Comparison of ENCODE assay signal across 8 cellular contexts in genomic region chr19:2840794-2841790, GRCh38. TPM values are rescaled to one million over a fixed set of nuclear protein-coding genes. Genes with fewer than 3 reads are reported as not detected.
A peak's percentile ranks its signal among the peaks of the same experiment; 100 is the strongest.
DNase-seq lines count a peak whose midpoint lies in the region; ATAC-seq and TF ChIP-seq lines count a peak whose summit lies in the region.

Gene ZNF555 (plus strand): TSS chr19:2841475. CDS start chr19:2841573, 98 bp downstream.

- peaks cover 9 to 17% of the 10 kb centered on the region in 2 donors for H3K36me3 Mint-ChIP-seq in CD14-positive monocyte
- peaks cover 19% of the 10 kb centered on the region for H3K36me3 Mint-ChIP-seq in activated CD4-positive, alpha-beta memory T cell treated with anti-CD3 and anti-CD28 coated beads, Interleukin-2, amount 10 ng/mL, durations not matched to agents 7 days and 5 days (ENCODE audit: low read depth)

- intact Hi-C loops in CD14-positive monocyte (cut with micrococcal nuclease) (loop anchor here in 1 of 2 donors (5.0 kb wide), 2 partner anchors 106 to 196 kb away; no protein-coding TSS in a partner anchor), right lobe of liver (cut with DNase I) (no loop called here)

- peak within 1 kb of the TSS; percentile 72 to 93 (median 89) for H3K27ac Mint-ChIP-seq in CD14-positive monocyte
- peak within 1 kb of the TSS; percentile 52 for H3K27ac Mint-ChIP-seq in activated CD4-positive, alpha-beta memory T cell treated with anti-CD3 and anti-CD28 coated beads, Interleukin-2, amount 10 ng/mL, durations not matched to agents 7 days and 5 days

- H3K27me3 Mint-ChIP-seq in CD14-positive monocyte (ENCODE audit: low read depth in 3 of 3) = peaks cover 0 to 4% (median 3%) of the 10 kb centered on the region in 3 donors
- no peaks in the 10 kb centered on the region for H3K27me3 Mint-ChIP-seq in activated CD4-positive, alpha-beta memory T cell treated with anti-CD3 and anti-CD28 coated beads, Interleukin-2, amount 10 ng/mL, durations not matched to agents 7 days and 5 days

- H3K4me3 ChIP-seq in duodenal mucosa (ENCODE audit: low read depth in 1 of 2, low read length in 2 of 2) (peak within 1 kb of the TSS; percentile 76 to 83), right lobe of liver (peak within 1 kb of the TSS; percentile 67 to 88 (median 82))

- WGBS in right lobe of liver (ENCODE audit: insufficient coverage, low coverage, low lambda C conversion rate, missing lambda C conversion rate) = 0% methylated on average over 4 of the region's 106 CpGs

- ATAC-seq in GM19328 (IDR thresholded peaks at IDR 0.05; ENCODE audit: unreplicated experiment) = peak; percentile 96
- peak; percentile 68 for ATAC-seq in HG03469 (IDR thresholded peaks at IDR 0.05; ENCODE audit: unreplicated experiment)
- ATAC-seq in right lobe of liver = peak; percentile 98 to 99 (median 99)

- H3K4me1 ChIP-seq in duodenal mucosa (ENCODE audit: control insufficient read depth in 1 of 2, insufficient read depth in 2 of 2, low read length in 2 of 2) (peaks cover 0 to 7% of the 10 kb centered on the region in 2 donors), right lobe of liver (peaks cover 0 to 7% (median 0%) of the 10 kb centered on the region in 4 donors)

- peaks cover 22% of the 10 kb centered on the region for H3K4me1 Mint-ChIP-seq in CD14-positive monocyte
- peaks cover 12% of the 10 kb centered on the region for H3K4me1 Mint-ChIP-seq in activated CD4-positive, alpha-beta memory T cell treated with anti-CD3 and anti-CD28 coated beads, Interleukin-2, amount 10 ng/mL, durations not matched to agents 7 days and 5 days

- POLR2A ChIA-PET in activated CD4-positive, alpha-beta memory T cell treated with anti-CD3 and anti-CD28 coated beads, Interleukin-2, amount 10 ng/mL, durations not matched to agents 7 days and 5 days (lab: Charles Lee) = interaction anchor here (0.9 to 1.6 kb wide), 3 partner anchors 10 to 179 kb away, joined by 3 to 5 read pairs (median 4); no protein-coding TSS in a partner anchor

- H3K27ac ChIP-seq in duodenal mucosa (ENCODE audit: low read depth, low read length) (peak within 1 kb of the TSS; percentile 81), right lobe of liver (peak within 1 kb of the TSS; percentile 41 to 86 (median 84))

- DNase-seq in CD14-positive monocyte (ENCODE audit: low spot score) (peak; percentile 99), NCI-H774 (lab: John Stamatoyannopoulos, UW) (peak; percentile 95), right lobe of liver (peak; percentile 98 to 99 (median 99))
- DNase-seq in activated CD4-positive, alpha-beta memory T cell treated with anti-CD3 and anti-CD28 coated beads, Interleukin-2, amount 10 ng/mL, durations not matched to agents 7 days and 5 days = peak; percentile 97
- peak; percentile 99 for DNase-seq in stimulated activated CD4-positive, alpha-beta T cell treated with anti-CD3 and anti-CD28 coated beads, Interleukin-4, amount 100 ng/mL, for 24 hours

- peak within 1 kb of the TSS; percentile 48 to 57 for H3K9ac ChIP-seq in duodenal mucosa (ENCODE audit: low read depth in 1 of 2, low read length in 2 of 2)

- peaks cover 8 to 13% of the 10 kb centered on the region in 2 donors for H3K9me3 ChIP-seq in duodenal mucosa (ENCODE audit: control insufficient read depth in 1 of 2, low read length in 2 of 2)
- H3K9me3 ChIP-seq in right lobe of liver = peaks cover 0 to 7% (median 2%) of the 10 kb centered on the region in 4 donors

- H3K27me3 ChIP-seq in duodenal mucosa (ENCODE audit: control insufficient read depth in 1 of 2, insufficient read depth in 2 of 2, low read length in 2 of 2) (no peaks in the 10 kb centered on the region), right lobe of liver (no peaks in the 10 kb centered on the region)

- peaks cover 2 to 3% of the 10 kb centered on the region in 2 donors for H3K36me3 ChIP-seq in duodenal mucosa (ENCODE audit: control insufficient read depth in 1 of 2, insufficient read depth in 2 of 2, low read length in 2 of 2)
- H3K36me3 ChIP-seq in right lobe of liver = no peaks in the 10 kb centered on the region

- H3K4me3 Mint-ChIP-seq in CD14-positive monocyte = peak within 1 kb of the TSS; percentile 89 to 91
- H3K4me3 Mint-ChIP-seq in activated CD4-positive, alpha-beta memory T cell treated with anti-CD3 and anti-CD28 coated beads, Interleukin-2, amount 10 ng/mL, durations not matched to agents 7 days and 5 days = peak within 1 kb of the TSS; percentile 85

- H3K9me3 Mint-ChIP-seq in CD14-positive monocyte = peaks cover 16 to 60% (median 45%) of the 10 kb centered on the region in 7 donors
- peaks cover 26% of the 10 kb centered on the region for H3K9me3 Mint-ChIP-seq in activated CD4-positive, alpha-beta memory T cell treated with anti-CD3 and anti-CD28 coated beads, Interleukin-2, amount 10 ng/mL, durations not matched to agents 7 days and 5 days

- CTCF ChIA-PET in activated CD4-positive, alpha-beta memory T cell treated with anti-CD3 and anti-CD28 coated beads, Interleukin-2, amount 10 ng/mL, durations not matched to agents 7 days and 5 days (lab: Charles Lee) = interaction anchor here (0.7 to 1.2 kb wide), 6 partner anchors 10 to 193 kb away, joined by 3 to 12 read pairs (median 4); partner anchors contain the start of genes ZNF554 and ZNF57

- TF ChIP-seq CTCF in CD14-positive monocyte (IDR thresholded peaks at IDR 0.05) = peak; percentile 74
- TF ChIP-seq CTCF in right lobe of liver (IDR thresholded peaks at IDR 0.05) = peak; percentile 47 to 60 (median 56)

- TF ChIP-seq POLR2A in right lobe of liver (IDR thresholded peaks at IDR 0.05) = peak; percentile 63

RNA-seq across cellular contexts. Expression of gene ZNF555, which starts in this region (rescaled TPM):
- polyA plus RNA-seq in CD14-positive monocyte = 1 to 10 TPM; 2.6 to 2.9 TPM
- total RNA-seq in activated CD4-positive, alpha-beta memory T cell treated with anti-CD3 and anti-CD28 coated beads, Interleukin-2, amount 10 ng/mL, durations not matched to agents 7 days and 5 days = 1 to 10 TPM; 2.7 to 2.9 TPM
- 1 to 10 TPM in 5 of 6 experiments, under 1 TPM in 1; 0.87 to 2.6 (median 2.1) TPM for total RNA-seq in right lobe of liver

Comparison
In these comparisons a context has a peak if more than half of its experiments do, and no peak if none do; other contexts are left out.
1. Peak in every context shown above with its lines: DNase-seq, ATAC-seq, H3K4me3 ChIP-seq and H3K27ac ChIP-seq.